ENCODE assay signal across 8 cellular contexts in genomic region chr4:4145622-4146021, GRCh38.
DNase-seq lines count a peak whose midpoint lies in the region; FAIRE-seq and TF ChIP-seq lines count a peak whose summit lies in the region.
"Not testable (repeated sequence)": the region's sequence is repeated elsewhere in the genome, so short reads cannot be mapped to it uniquely, and the experiment has no call there.

No MANE protein-coding gene starts in this region.

- TF ChIP-seq POLR2A in stomach (IDR thresholded peaks at IDR 0.05): not testable (repeated sequence)

- not testable (repeated sequence) for H3K27ac ChIP-seq in Karpas-422 (ENCODE audit: low read length); SJCRH30; kidney (ENCODE audit: low read depth in 2 of 2, low read length in 2 of 2); stomach

- CTCF ChIA-PET in GM10248 (lab: Yijun Ruan, JAX): not testable (repeated sequence)

- DNase-seq in GM10248 (ENCODE audit: extremely low spot score); kidney: not testable (repeated sequence)
- DNase-seq in Karpas-422 (peak; percentile 69), SJCRH30 (peak; percentile 19 to 37), dermis microvascular lymphatic vessel endothelial cell (ENCODE audit: low read depth in 2 of 2) (peak; percentile 0 to 20), retina (peak; percentile 68), stomach (peak; percentile 49)
- peak; percentile 53 to 68 for DNase-seq in activated T-cell treated with anti-CD3 and anti-CD28 coated beads, Interleukin-2, amount 50 U/mL, for 48 hours

- not testable (repeated sequence) for FAIRE-seq in kidney (lab: Jason Lieb, UNC)

- not testable (repeated sequence) for TF ChIP-seq EP300 in stomach (IDR thresholded peaks at IDR 0.05)

- H3K36me3 ChIP-seq in Karpas-422 (ENCODE audit: insufficient read depth, low read length); SJCRH30; kidney (ENCODE audit: control insufficient read depth in 1 of 2, insufficient read depth in 2 of 2, low read length in 2 of 2); stomach: not testable (repeated sequence)

- POLR2A ChIA-PET in GM10248 (lab: Yijun Ruan, JAX): not testable (repeated sequence)

- not testable (repeated sequence) for H3K79me2 ChIP-seq in Karpas-422 (ENCODE audit: low read length)

- intact Hi-C loops in kidney (cut with DNase I); stomach (cut with DNase I; ENCODE audit: low total_unique reads): not testable (repeated sequence)

- H3K9me2 ChIP-seq in Karpas-422 (replicated peaks; ENCODE audit: insufficient read depth, low read length): not testable (repeated sequence)

- H4K20me1 ChIP-seq in Karpas-422 (ENCODE audit: insufficient read depth, low read depth, low read length): not testable (repeated sequence)

- not testable (repeated sequence) for H3K4me1 ChIP-seq in Karpas-422 (ENCODE audit: low read length); SJCRH30; kidney (ENCODE audit: control insufficient read depth in 1 of 2, insufficient read depth in 1 of 2, low read depth in 1 of 2, low read length in 2 of 2)
- H3K4me1 ChIP-seq in stomach: peaks cover 0 to 11% (median 4%) of the 10 kb centered on the region in 4 donors

- TF ChIP-seq CTCF in GM10248 (IDR thresholded peaks at IDR 0.05; ENCODE audit: control extremely low read depth, extremely low read depth, low read depth, missing control alignments) (peak; percentile 48), kidney (IDR thresholded peaks at IDR 0.05; ENCODE audit: borderline replicate concordance, extremely low read depth, insufficient read depth) (peak; percentile 39)
- not testable (repeated sequence) for TF ChIP-seq CTCF in stomach (IDR thresholded peaks at IDR 0.05)

- H2AFZ ChIP-seq in Karpas-422 (ENCODE audit: low read length): not testable (repeated sequence)

- H3K9me3 ChIP-seq in Karpas-422 (ENCODE audit: low read length); SJCRH30 (replicated peaks); kidney (ENCODE audit: control insufficient read depth in 1 of 2, low read length in 2 of 2); stomach: not testable (repeated sequence)

- not testable (repeated sequence) for H3K9ac ChIP-seq in Karpas-422 (ENCODE audit: low read length); kidney (ENCODE audit: low read length in 2 of 2)

- WGBS in stomach, 5 donors: 0% methylated on average over 1 to 5 of the region's 8 CpGs; no CpG with 5 or more reads in 1 of the 5 donors

- H3K4me2 ChIP-seq in Karpas-422 (ENCODE audit: low read depth, low read length, poor library complexity, severe bottlenecking): not testable (repeated sequence)

- not testable (repeated sequence) for H3K27me3 ChIP-seq in Karpas-422 (ENCODE audit: low read length); SJCRH30
- peaks cover 0 to 68% (median 14%) of the 10 kb centered on the region in 3 donors for H3K27me3 ChIP-seq in stomach

- H3K4me3 ChIP-seq in Karpas-422 (ENCODE audit: low read length); SJCRH30; kidney (ENCODE audit: low read length in 2 of 2); stomach: not testable (repeated sequence)
